In genomic region chr1:17333081-17333480, GRCh38 we compare ENCODE assay signal across 1 cellular context.
TF ChIP-seq lines count a peak whose summit lies in the region.

No MANE protein-coding gene starts in this region.

TF ChIP-seq in K562, 482 proteins besides CTCF, POLR2A, EP300 and RAD21:
- TF ChIP-seq YY1 (IDR thresholded peaks at IDR 0.05; ENCODE audit: borderline replicate concordance in 1 of 3, control insufficient read depth in 1 of 3, extremely low read depth in 1 of 3, insufficient read depth in 3 of 3, insufficient read length in 1 of 3, insufficient replicate concordance in 2 of 3, low read depth in 1 of 3, low read length in 2 of 3): peak in 1 of 3 experiments; percentile 42
- TF ChIP-seq SMAD2 (IDR thresholded peaks at IDR 0.05; ENCODE audit: low read depth, low read length): no peak
- peak; percentile 46 for TF ChIP-seq EGR1 (conservative IDR thresholded peaks at IDR 0.05)
TF ChIP-seq in K562: peak in this region for 2.
